In the genomic region with DNA sequence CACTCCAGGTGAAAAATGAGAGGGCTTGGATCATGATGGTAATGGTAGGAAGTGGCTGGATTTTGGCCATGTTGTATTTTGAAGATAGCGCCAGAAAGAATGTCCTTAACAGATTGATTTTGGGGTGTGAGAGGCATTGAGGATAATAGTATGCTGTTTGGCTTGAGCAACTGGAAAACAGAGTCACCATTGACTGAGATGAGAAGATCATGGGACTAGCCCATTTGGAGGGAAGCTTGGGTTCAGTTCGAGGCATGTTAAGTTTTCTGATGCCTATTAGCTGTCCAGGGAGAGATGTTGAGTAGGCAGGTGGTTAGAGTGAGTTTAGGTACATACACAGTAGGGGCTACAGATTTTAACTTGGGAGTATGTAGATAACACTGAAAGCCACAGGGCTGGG, we compare ENCODE assay signal across 16 cellular contexts. TPM values are rescaled to one million over a fixed set of nuclear protein-coding genes. Genes with fewer than 3 reads are reported as not detected.
DNase-seq lines count a peak whose midpoint lies in the region; ATAC-seq and TF ChIP-seq lines count a peak whose summit lies in the region.
"Had no signal": no experiment of that assay in that cellular context is flagged by ENCODE, and none has a peak within 500 bp of the region (broad histone marks: within the 10 kb centered on the region; RNA-seq: fewer than 3 reads in every experiment).

No MANE protein-coding gene starts in this region.

- POLR2A ChIA-PET in CD4-positive, alpha-beta T cell (lab: Charles Lee): interaction anchor here (7.4 kb wide), 1 partner anchor 20 kb away, joined by 403 read pairs; the partner anchor contains the start of gene PLCG1
- POLR2A ChIA-PET in Caco-2 (lab: Charles Lee): interaction anchor here (0.5 kb wide), 1 partner anchor 202 kb away, joined by 3 read pairs; no protein-coding TSS in a partner anchor
- POLR2A ChIA-PET in naive thymus-derived CD8-positive, alpha-beta T cell (lab: Charles Lee): interaction anchor here (1.1 to 22.6 kb wide), 3 partner anchors 9 to 20 kb away, joined by 3 to 734 read pairs (median 83); partner anchors contain the start of gene PLCG1

- no peak for DNase-seq in CD4-positive, alpha-beta T cell
- DNase-seq in Caco-2: no peak
- no peak for DNase-seq in activated naive CD8-positive, alpha-beta T cell treated with anti-CD3 and anti-CD28 coated beads for 36 hours
- DNase-seq in naive thymus-derived CD8-positive, alpha-beta T cell: no peak
- DNase-seq in RPMI8226: no peak
- no peak for DNase-seq in mucosa of descending colon
- DNase-seq in NCI-H2171 (lab: John Stamatoyannopoulos, UW): no peak
- DNase-seq: activated B cell treated with CpG ODN at 0.5 μM for 24 hours; anterior cingulate cortex; foreskin melanocyte; NCI-H2029; ovary; stimulated activated CD4-positive, alpha-beta T cell treated with anti-CD3 and anti-CD28 coated beads, Interleukin-2, amount 100 ng/mL, for 24 hours had no signal

- no peaks in the 10 kb centered on the region for H3K9me3 ChIP-seq in CD4-positive, alpha-beta T cell (ENCODE audit: control insufficient read depth, low read length)
- no peaks in the 10 kb centered on the region for H3K9me3 ChIP-seq in Caco-2
- H3K9me3 ChIP-seq in mucosa of descending colon: no peaks in the 10 kb centered on the region
- H3K9me3 ChIP-seq: ovary, thoracic aorta had no signal

- H3K27me3 Mint-ChIP-seq in CD4-positive, alpha-beta T cell: no peaks in the 10 kb centered on the region
- no peaks in the 10 kb centered on the region for H3K27me3 Mint-ChIP-seq in Caco-2 (ENCODE audit: insufficient read depth, unreplicated experiment)
- H3K27me3 Mint-ChIP-seq in activated naive CD8-positive, alpha-beta T cell treated with anti-CD3 and anti-CD28 coated beads for 36 hours: no peaks in the 10 kb centered on the region
- H3K27me3 Mint-ChIP-seq in naive thymus-derived CD8-positive, alpha-beta T cell: peaks cover 0 to 3% (median 0%) of the 10 kb centered on the region in 5 donors
- H3K27me3 Mint-ChIP-seq: activated B cell treated with CpG ODN at 0.5 μM for 24 hours, B cell had no signal

- ATAC-seq in CD4-positive, alpha-beta T cell (ENCODE audit: poor library complexity): no peak
- no peak for ATAC-seq in naive thymus-derived CD8-positive, alpha-beta T cell
- no peak for ATAC-seq in mucosa of descending colon
- ATAC-seq: GM23338 had no signal

- peaks cover 84% of the 10 kb centered on the region for H3K4me1 Mint-ChIP-seq in CD4-positive, alpha-beta T cell (ENCODE audit: low read depth)
- H3K4me1 Mint-ChIP-seq in Caco-2 (ENCODE audit: low read depth, unreplicated experiment): peaks cover 23% of the 10 kb centered on the region
- peaks cover 79% of the 10 kb centered on the region for H3K4me1 Mint-ChIP-seq in activated naive CD8-positive, alpha-beta T cell treated with anti-CD3 and anti-CD28 coated beads for 36 hours
- peaks cover 59 to 95% (median 87%) of the 10 kb centered on the region in 4 donors for H3K4me1 Mint-ChIP-seq in naive thymus-derived CD8-positive, alpha-beta T cell

- peak overlapping the region; percentile 78 for H3K27ac ChIP-seq in CD4-positive, alpha-beta T cell (ENCODE audit: low read depth, low read length)
- H3K27ac ChIP-seq: ovary, thoracic aorta had no signal

- H3K36me3 Mint-ChIP-seq in CD4-positive, alpha-beta T cell (ENCODE audit: low read depth): peaks cover 72% of the 10 kb centered on the region
- peaks cover 55% of the 10 kb centered on the region for H3K36me3 Mint-ChIP-seq in Caco-2 (ENCODE audit: insufficient read depth, unreplicated experiment)
- H3K36me3 Mint-ChIP-seq in activated naive CD8-positive, alpha-beta T cell treated with anti-CD3 and anti-CD28 coated beads for 36 hours: peaks cover 71% of the 10 kb centered on the region
- peaks cover 18 to 62% (median 30%) of the 10 kb centered on the region in 3 donors for H3K36me3 Mint-ChIP-seq in naive thymus-derived CD8-positive, alpha-beta T cell

- TSS peak; percentile 17 for BruUV-seq in Caco-2 (replicated peaks; lab: Mats Ljungman, UMichigan)

- TF ChIP-seq CTCF in CD4-positive, alpha-beta T cell (IDR thresholded peaks at IDR 0.05): no peak
- TF ChIP-seq CTCF in Caco-2 (IDR thresholded peaks at IDR 0.05; ENCODE audit: insufficient read depth in 1 of 2, low read depth in 1 of 2, low read length in 1 of 2, severe bottlenecking in 1 of 2, unreplicated experiment in 1 of 2) (no peak), mucosa of descending colon (IDR thresholded peaks at IDR 0.05) (no peak)

- H3K36me3 ChIP-seq in Caco-2 (ENCODE audit: control insufficient read depth, insufficient read depth, low read length): peaks cover 26% of the 10 kb centered on the region
- peaks cover 16% of the 10 kb centered on the region for H3K36me3 ChIP-seq in mucosa of descending colon (ENCODE audit: low read depth)
- H3K36me3 ChIP-seq: ovary had no signal

- intact Hi-C loops in CD4-positive, alpha-beta T cell (cut with DNase I, micrococcal nuclease): no loop called here
- intact Hi-C loops in Caco-2 (cut with micrococcal nuclease; ENCODE audit: unreplicated experiment) (no loop called here), mucosa of descending colon (cut with DNase I, micrococcal nuclease) (no loop called here)

- CTCF ChIA-PET in CD4-positive, alpha-beta T cell (lab: Charles Lee): interaction anchor here (1.9 to 7.2 kb wide), 2 partner anchors 12 to 24 kb away, joined by 7 to 66 read pairs; partner anchors contain the start of gene PLCG1
- CTCF ChIA-PET in Caco-2 (lab: Charles Lee): no interaction called here

- H3K9me3 Mint-ChIP-seq in CD4-positive, alpha-beta T cell: no peaks in the 10 kb centered on the region
- H3K9me3 Mint-ChIP-seq in Caco-2 (ENCODE audit: unreplicated experiment): no peaks in the 10 kb centered on the region
- no peaks in the 10 kb centered on the region for H3K9me3 Mint-ChIP-seq in activated naive CD8-positive, alpha-beta T cell treated with anti-CD3 and anti-CD28 coated beads for 36 hours
- H3K9me3 Mint-ChIP-seq in naive thymus-derived CD8-positive, alpha-beta T cell: no peaks in the 10 kb centered on the region
- H3K9me3 Mint-ChIP-seq: activated B cell treated with CpG ODN at 0.5 μM for 24 hours, GM23338 had no signal

- peak overlapping the region; percentile 16 for H3K4me3 Mint-ChIP-seq in CD4-positive, alpha-beta T cell
- H3K4me3 Mint-ChIP-seq in Caco-2 (ENCODE audit: unreplicated experiment): no peak overlapping the region
- H3K4me3 Mint-ChIP-seq in activated naive CD8-positive, alpha-beta T cell treated with anti-CD3 and anti-CD28 coated beads for 36 hours: peak overlapping the region; percentile 5
- peak overlapping the region; percentile 0 to 93 (median 72) for H3K4me3 Mint-ChIP-seq in naive thymus-derived CD8-positive, alpha-beta T cell
- H3K4me3 Mint-ChIP-seq: activated B cell treated with CpG ODN at 0.5 μM for 24 hours, B cell, GM23338 had no signal

- peak overlapping the region; percentile 96 for H3K27ac Mint-ChIP-seq in CD4-positive, alpha-beta T cell
- no peak overlapping the region for H3K27ac Mint-ChIP-seq in Caco-2 (ENCODE audit: unreplicated experiment)
- peak overlapping the region; percentile 97 for H3K27ac Mint-ChIP-seq in activated naive CD8-positive, alpha-beta T cell treated with anti-CD3 and anti-CD28 coated beads for 36 hours
- peak overlapping the region; percentile 92 to 99 (median 96) for H3K27ac Mint-ChIP-seq in naive thymus-derived CD8-positive, alpha-beta T cell
- H3K27ac Mint-ChIP-seq: activated B cell treated with CpG ODN at 0.5 μM for 24 hours, B cell, GM23338 had no signal

- H3K4me3 ChIP-seq in Caco-2 (ENCODE audit: low read depth, low read length) (no peak overlapping the region), mucosa of descending colon (no peak overlapping the region)
- H3K4me3 ChIP-seq: GM23338, ovary, thoracic aorta had no signal

- H3K27me3 ChIP-seq in CD4-positive, alpha-beta T cell (ENCODE audit: control insufficient read depth, insufficient read depth, low read length): no peaks in the 10 kb centered on the region
- no peaks in the 10 kb centered on the region for H3K27me3 ChIP-seq in Caco-2 (replicated peaks; ENCODE audit: control insufficient read depth, insufficient read depth, low read length)
- H3K27me3 ChIP-seq: ovary had no signal

- H3K4me1 ChIP-seq in Caco-2: peaks cover 22% of the 10 kb centered on the region; the same call in 1 of the 2 replicates
- H3K4me1 ChIP-seq in mucosa of descending colon (ENCODE audit: low read depth): peaks cover 7% of the 10 kb centered on the region

RNA-seq across cellular contexts. Expression of gene PLCG1, which starts 23.3 kb away (rescaled TPM):
- total RNA-seq in CD4-positive, alpha-beta T cell: 100 to 1,000 TPM; 387 to 404 TPM
- total RNA-seq in Caco-2 (2022) (196 and 205 TPM in 2 replicates), mucosa of descending colon (10 to 100 TPM; 65.2 to 98.4 (median 85.4) TPM)
- 100 to 1,000 TPM; 156 to 162 TPM for total RNA-seq in activated naive CD8-positive, alpha-beta T cell treated with anti-CD3 and anti-CD28 coated beads for 36 hours
- 100 to 1,000 TPM; 384 to 393 TPM for total RNA-seq in naive thymus-derived CD8-positive, alpha-beta T cell
- 10 to 100 TPM; 37.4 to 92.5 (median 53.2) TPM for polyA plus RNA-seq in naive thymus-derived CD8-positive, alpha-beta T cell
